ENCODE assay signal across 8 cellular contexts in genomic region chr19:51366999-51367564, GRCh38. TPM values are rescaled to one million over a fixed set of nuclear protein-coding genes. Genes with fewer than 3 reads are reported as not detected.
DNase-seq lines count a peak whose midpoint lies in the region; ATAC-seq, FAIRE-seq and TF ChIP-seq lines count a peak whose summit lies in the region.

No MANE protein-coding gene starts in this region.

- H2AK5ac ChIP-seq in trophoblast cell (ENCODE audit: low read length), result peak overlapping the region; percentile 49

- peak overlapping the region; percentile 67 for H2BK120ac ChIP-seq in trophoblast cell (ENCODE audit: insufficient read depth, low read length, poor library complexity)

- peak overlapping the region; percentile 81 for H3K4me3 ChIP-seq in HUES6 (ENCODE audit: low read depth, low read length)
- H3K4me3 ChIP-seq in fibroblast of the aortic adventitia (ENCODE audit: low read depth, low read length), result peak overlapping the region; percentile 64
- H3K4me3 ChIP-seq in trophoblast cell (ENCODE audit: low read depth, low read length), result peak overlapping the region; percentile 70

- peak overlapping the region; percentile 76 for H3K14ac ChIP-seq in trophoblast cell (ENCODE audit: low read length)

- H3K27ac ChIP-seq in HUES6 (ENCODE audit: low read depth, low read length), result peak overlapping the region; percentile 59; the same call in 1 of the 2 replicates
- peak overlapping the region; percentile 91 for H3K27ac ChIP-seq in trophoblast cell (ENCODE audit: low read depth, low read length)

- H3K9me3 ChIP-seq in HUES6 (ENCODE audit: control insufficient read depth, insufficient read depth, low read depth, low read length), result no peaks in the 10 kb centered on the region
- H3K9me3 ChIP-seq in trophoblast cell (ENCODE audit: insufficient read depth, low read depth, low read length), result no peaks in the 10 kb centered on the region

- peak overlapping the region; percentile 80 for H4K8ac ChIP-seq in trophoblast cell (ENCODE audit: low read depth, low read length)

- no peak overlapping the region for H3K23ac ChIP-seq in trophoblast cell (ENCODE audit: low read length)

- peak overlapping the region; percentile 96 for H3K4me3 Mint-ChIP-seq in activated CD8-positive, alpha-beta T cell treated with anti-CD3 and anti-CD28 coated beads, Interleukin-2, amount 10 ng/mL, durations not matched to agents 7 days and 5 days

- H3K4me1 Mint-ChIP-seq in activated CD8-positive, alpha-beta T cell treated with anti-CD3 and anti-CD28 coated beads, Interleukin-2, amount 10 ng/mL, durations not matched to agents 7 days and 5 days (ENCODE audit: low read depth), result peaks cover 81% of the 10 kb centered on the region

- no CpG with 5 or more reads among the region's 30 CpGs for WGBS in trophoblast cell (ENCODE audit: extremely low coverage, insufficient coverage, insufficient read length)

- peaks cover 49% of the 10 kb centered on the region for H3K36me3 Mint-ChIP-seq in activated CD8-positive, alpha-beta T cell treated with anti-CD3 and anti-CD28 coated beads, Interleukin-2, amount 10 ng/mL, durations not matched to agents 7 days and 5 days (ENCODE audit: low read depth)

- H3K27me3 ChIP-seq in HUES6 (ENCODE audit: control insufficient read depth, insufficient read depth, low read length), result 0 out of 2 replicates have a peak, but pooled peaks cover 1% of the 10 kb centered on the region
- no peaks in the 10 kb centered on the region for H3K27me3 ChIP-seq in trophoblast cell (ENCODE audit: insufficient read depth, low read length)

- POLR2A ChIA-PET in activated CD8-positive, alpha-beta T cell treated with anti-CD3 and anti-CD28 coated beads, Interleukin-2, amount 10 ng/mL, durations not matched to agents 7 days and 5 days (lab: Charles Lee), result interaction anchor here (1.0 to 1.5 kb wide), 2 partner anchors 13 to 28 kb away, joined by 3 to 17 read pairs; no protein-coding TSS in a partner anchor

- H2BK12ac ChIP-seq in trophoblast cell (ENCODE audit: low read length), result peak overlapping the region; percentile 59

- CTCF ChIA-PET in activated CD8-positive, alpha-beta T cell treated with anti-CD3 and anti-CD28 coated beads, Interleukin-2, amount 10 ng/mL, durations not matched to agents 7 days and 5 days (lab: Charles Lee), result interaction anchor here (1.1 to 1.8 kb wide), 4 partner anchors 25 to 54 kb away, joined by 4 to 15 read pairs (median 4); no protein-coding TSS in a partner anchor

- H3K27me3 Mint-ChIP-seq in activated CD8-positive, alpha-beta T cell treated with anti-CD3 and anti-CD28 coated beads, Interleukin-2, amount 10 ng/mL, durations not matched to agents 7 days and 5 days (ENCODE audit: low read depth), result no peaks in the 10 kb centered on the region

- peaks cover 26% of the 10 kb centered on the region for H3K79me1 ChIP-seq in trophoblast cell (ENCODE audit: low read length)

- no peak for FAIRE-seq in HTR-8/SVneo (lab: Jason Lieb, UNC)

- peak overlapping the region; percentile 68 for H4K12ac ChIP-seq in trophoblast cell (ENCODE audit: low read depth, low read length)

- peak overlapping the region; percentile 94 for H3K27ac Mint-ChIP-seq in activated CD8-positive, alpha-beta T cell treated with anti-CD3 and anti-CD28 coated beads, Interleukin-2, amount 10 ng/mL, durations not matched to agents 7 days and 5 days

- DNase-seq in activated CD8-positive, alpha-beta T cell treated with anti-CD3 and anti-CD28 coated beads, Interleukin-2, amount 10 ng/mL, durations not matched to agents 7 days and 5 days, result peak; percentile 51
- DNase-seq in fibroblast of the aortic adventitia (ENCODE audit: low read depth) (no peak), trophoblast cell (peak in 1 of 2 donors; percentile 70), epidermal melanocyte (ENCODE audit: insufficient read length, low spot score) (no peak), HTR-8/SVneo (ENCODE audit: insufficient read length, low spot score) (no peak), amniotic stem cell (lab: John Stamatoyannopoulos, UW) (no peak)

- H2BK5ac ChIP-seq in trophoblast cell (ENCODE audit: low read depth, low read length, poor library complexity), result peak overlapping the region; percentile 89

- H4K91ac ChIP-seq in trophoblast cell (ENCODE audit: low read depth, low read length), result peak overlapping the region; percentile 95

- H2AFZ ChIP-seq in trophoblast cell (ENCODE audit: insufficient read depth, low read length, poor library complexity), result peak overlapping the region; percentile 75

- H3K18ac ChIP-seq in trophoblast cell (ENCODE audit: low read length), result peak overlapping the region; percentile 85

- peaks cover 16% of the 10 kb centered on the region for H3K79me2 ChIP-seq in trophoblast cell (ENCODE audit: control insufficient read depth, insufficient read depth, low read length, poor library complexity)

- peak overlapping the region; percentile 84 for H3K9ac ChIP-seq in HUES6 (ENCODE audit: low read length)
- H3K9ac ChIP-seq in trophoblast cell (ENCODE audit: low read length), result peak overlapping the region; percentile 68

- H3K4me2 ChIP-seq in trophoblast cell (ENCODE audit: low read length), result peak overlapping the region; percentile 76

- H3K36me3 ChIP-seq in HUES6 (ENCODE audit: control insufficient read depth, insufficient read depth, low read length) (no peaks in the 10 kb centered on the region), trophoblast cell (ENCODE audit: control insufficient read depth in 1 of 2, insufficient read depth in 2 of 2, low read length in 2 of 2) (no peaks in the 10 kb centered on the region)

- peaks cover 32% of the 10 kb centered on the region for H3K4me1 ChIP-seq in HUES6 (ENCODE audit: control insufficient read depth, insufficient read depth, low read length)
- peaks cover 18 to 22% of the 10 kb centered on the region in 2 experiments for H3K4me1 ChIP-seq in trophoblast cell (ENCODE audit: control insufficient read depth in 1 of 2, insufficient read depth in 2 of 2, low read length in 2 of 2)

- H3K4ac ChIP-seq in trophoblast cell (ENCODE audit: low read depth, low read length), result peak overlapping the region; percentile 63

- ATAC-seq in GM18907 (IDR thresholded peaks at IDR 0.05; ENCODE audit: unreplicated experiment), result peak; percentile 2
- ATAC-seq in activated CD8-positive, alpha-beta T cell treated with anti-CD3 and anti-CD28 coated beads, Interleukin-2, amount 10 ng/mL, durations not matched to agents 7 days and 5 days, result peak; percentile 1

- no peak for TF ChIP-seq CTCF in fibroblast of the aortic adventitia (IDR thresholded peaks at IDR 0.05; ENCODE audit: insufficient read depth, low read length)

- no peaks in the 10 kb centered on the region for H3K9me3 Mint-ChIP-seq in activated CD8-positive, alpha-beta T cell treated with anti-CD3 and anti-CD28 coated beads, Interleukin-2, amount 10 ng/mL, durations not matched to agents 7 days and 5 days (ENCODE audit: insufficient read depth)

RNA-seq across cellular contexts. Expression of gene ETFB, which starts 0.9 kb away (rescaled TPM):
- total RNA-seq in activated CD8-positive, alpha-beta T cell treated with anti-CD3 and anti-CD28 coated beads, Interleukin-2, amount 10 ng/mL, durations not matched to agents 7 days and 5 days, result 100 to 1,000 TPM; 137 to 141 TPM
- total RNA-seq in fibroblast of the aortic adventitia (ENCODE audit: low replicate concordance), result 66.8 and 104 TPM in 2 replicates
- 40.0 and 41.8 TPM in 2 replicates for polyA plus RNA-seq in trophoblast cell (2013)

RNA-seq across cellular contexts. Expression of gene CLDND2, which starts 1.7 kb away (rescaled TPM):
- total RNA-seq in activated CD8-positive, alpha-beta T cell treated with anti-CD3 and anti-CD28 coated beads, Interleukin-2, amount 10 ng/mL, durations not matched to agents 7 days and 5 days, result 1 to 10 TPM; 8.5 to 10.0 TPM
- 0.36 TPM in 1 of 2 replicates, not detected in the other for total RNA-seq in fibroblast of the aortic adventitia (ENCODE audit: low replicate concordance)
- 3.0 and 3.2 TPM in 2 replicates for polyA plus RNA-seq in trophoblast cell (2013)

RNA-seq across cellular contexts. Expression of gene NKG7, which starts 5.4 kb away (rescaled TPM):
- 100 to 1,000 TPM; 401 to 410 TPM for total RNA-seq in activated CD8-positive, alpha-beta T cell treated with anti-CD3 and anti-CD28 coated beads, Interleukin-2, amount 10 ng/mL, durations not matched to agents 7 days and 5 days
- total RNA-seq in fibroblast of the aortic adventitia (ENCODE audit: low replicate concordance), result not detected in 2 replicates
- not detected in 2 replicates for polyA plus RNA-seq in trophoblast cell (2013)

RNA-seq across cellular contexts. Expression of gene LIM2, which starts 20.7 kb away (rescaled TPM):
- not detected for total RNA-seq in activated CD8-positive, alpha-beta T cell treated with anti-CD3 and anti-CD28 coated beads, Interleukin-2, amount 10 ng/mL, durations not matched to agents 7 days and 5 days
- not detected in 2 replicates for total RNA-seq in fibroblast of the aortic adventitia (ENCODE audit: low replicate concordance)
- polyA plus RNA-seq in trophoblast cell (2013), result not detected in 2 replicates

RNA-seq across cellular contexts. Expression of gene C19orf84, which starts 23.3 kb away (rescaled TPM):
- not detected for total RNA-seq in activated CD8-positive, alpha-beta T cell treated with anti-CD3 and anti-CD28 coated beads, Interleukin-2, amount 10 ng/mL, durations not matched to agents 7 days and 5 days
- total RNA-seq in fibroblast of the aortic adventitia (ENCODE audit: low replicate concordance), result not detected in 2 replicates
- polyA plus RNA-seq in trophoblast cell (2013), result 0.05 and 0.06 TPM in 2 replicates

Comparison
In these comparisons a context has a peak if more than half of its experiments do, and no peak if none do; other contexts are left out.
1. RNA of gene NKG7, which starts 5.4 kb away (total RNA-seq): 401 to 410 TPM in activated CD8-positive, alpha-beta T cell treated with anti-CD3 and anti-CD28 coated beads, Interleukin-2, amount 10 ng/mL, durations not matched to agents 7 days and 5 days; not detected in fibroblast of the aortic adventitia; every median in the first group is over 100 times any median in the second.
2. Peak in every context shown above with its lines, with median percentiles within 50 percentile points of each other: H3K4me3 ChIP-seq.